Comparison of ENCODE assay signal across 8 cellular contexts in the genomic region with DNA sequence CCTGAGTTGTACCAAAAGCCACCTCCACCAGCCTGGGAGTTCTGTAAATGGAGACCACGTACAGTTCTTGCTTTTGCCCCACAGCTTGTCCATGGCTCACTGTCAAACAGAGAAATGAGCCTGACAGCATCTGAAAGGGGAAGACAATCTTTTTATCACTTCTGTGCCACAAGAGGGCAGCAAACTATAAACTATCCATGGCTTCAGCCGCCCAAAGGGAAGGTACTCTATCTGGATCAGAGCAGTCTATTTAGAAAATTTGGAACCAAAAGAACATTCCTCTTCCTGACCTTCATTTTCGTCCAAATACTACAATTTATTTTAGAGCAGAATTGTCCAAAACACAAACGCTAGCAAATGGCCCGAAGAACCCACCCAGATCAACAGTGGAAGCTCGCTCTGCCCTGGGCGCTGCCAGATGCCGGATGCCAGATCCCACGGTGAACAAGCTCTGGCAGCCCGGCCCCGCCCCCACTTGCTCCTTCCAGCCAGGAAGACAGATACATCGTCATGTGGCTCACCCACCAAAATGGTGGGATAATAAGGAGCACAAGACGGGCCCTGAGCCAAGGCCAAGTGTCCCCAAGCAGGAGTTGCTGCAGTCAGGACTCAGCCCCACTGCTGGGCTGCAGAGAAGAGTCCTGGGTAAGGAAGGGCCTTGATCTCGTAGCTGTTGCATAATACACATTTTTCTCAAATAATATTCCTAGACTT. TPM values are rescaled to one million over a fixed set of nuclear protein-coding genes. Genes with fewer than 3 reads are reported as not detected.
DNase-seq lines count a peak whose midpoint lies in the region; ATAC-seq and TF ChIP-seq lines count a peak whose summit lies in the region.

No MANE protein-coding gene starts in this region.

- intact Hi-C loops in Right ventricle myocardium superior (cut with DNase I), result loop anchor here (5.0 to 10.0 kb wide), 3 partner anchors 152 to 470 kb away; a partner anchor contains a TSS

- DNase-seq in GM03348 (ENCODE audit: low spot score), result peak; percentile 75
- peak; percentile 76 for DNase-seq in MV-4-11 (lab: John Stamatoyannopoulos, UW)
- peak; percentile 86 for DNase-seq in SIG-M5 treated with dmso at 0.1 percent for 504 hours (lab: John Stamatoyannopoulos, UW; ENCODE audit: unreplicated experiment)
- peak; percentile 90 for DNase-seq in Right ventricle myocardium superior
- DNase-seq in omental fat pad (ENCODE audit: low spot score), result no peak

- peak in 1 of 3 donors; percentile 4 for TF ChIP-seq CTCF in omental fat pad (IDR thresholded peaks at IDR 0.05)

- H3K27ac ChIP-seq in angular gyrus (ENCODE audit: low read depth, low read length), result peak overlapping the region; percentile 83

- ATAC-seq in Right ventricle myocardium superior (ENCODE audit: poor library complexity), result peak; percentile 90
- peak; percentile 76 for ATAC-seq in omental fat pad (ENCODE audit: low FRiP score)
- ATAC-seq in HG03039 (IDR thresholded peaks at IDR 0.05; ENCODE audit: unreplicated experiment), result no peak
- ATAC-seq in HG02623 (IDR thresholded peaks at IDR 0.05; ENCODE audit: unreplicated experiment), result no peak

RNA-seq across cellular contexts. Expression of a gene that starts 23.9 kb away (rescaled TPM):
- total RNA-seq in Right ventricle myocardium superior, result not detected
- total RNA-seq in omental fat pad, result not detected

RNA-seq across cellular contexts. Expression of a gene that starts 57.7 kb away (rescaled TPM):
- total RNA-seq in Right ventricle myocardium superior (4.1 TPM), omental fat pad (10 to 100 TPM in 3 of 4 donors, 1 to 10 TPM in 1; 7.1 to 57.9 (median 31.3) TPM)

Comparison
In these comparisons a context has a peak if more than half of its experiments do, and no peak if none do; other contexts are left out.
1. ATAC-seq: peak in Right ventricle myocardium superior (single experiment) and omental fat pad (single experiment); none in HG03039 (single experiment) and HG02623 (single experiment).